1 cellular context compared by ENCODE assay signal in the genomic region with DNA sequence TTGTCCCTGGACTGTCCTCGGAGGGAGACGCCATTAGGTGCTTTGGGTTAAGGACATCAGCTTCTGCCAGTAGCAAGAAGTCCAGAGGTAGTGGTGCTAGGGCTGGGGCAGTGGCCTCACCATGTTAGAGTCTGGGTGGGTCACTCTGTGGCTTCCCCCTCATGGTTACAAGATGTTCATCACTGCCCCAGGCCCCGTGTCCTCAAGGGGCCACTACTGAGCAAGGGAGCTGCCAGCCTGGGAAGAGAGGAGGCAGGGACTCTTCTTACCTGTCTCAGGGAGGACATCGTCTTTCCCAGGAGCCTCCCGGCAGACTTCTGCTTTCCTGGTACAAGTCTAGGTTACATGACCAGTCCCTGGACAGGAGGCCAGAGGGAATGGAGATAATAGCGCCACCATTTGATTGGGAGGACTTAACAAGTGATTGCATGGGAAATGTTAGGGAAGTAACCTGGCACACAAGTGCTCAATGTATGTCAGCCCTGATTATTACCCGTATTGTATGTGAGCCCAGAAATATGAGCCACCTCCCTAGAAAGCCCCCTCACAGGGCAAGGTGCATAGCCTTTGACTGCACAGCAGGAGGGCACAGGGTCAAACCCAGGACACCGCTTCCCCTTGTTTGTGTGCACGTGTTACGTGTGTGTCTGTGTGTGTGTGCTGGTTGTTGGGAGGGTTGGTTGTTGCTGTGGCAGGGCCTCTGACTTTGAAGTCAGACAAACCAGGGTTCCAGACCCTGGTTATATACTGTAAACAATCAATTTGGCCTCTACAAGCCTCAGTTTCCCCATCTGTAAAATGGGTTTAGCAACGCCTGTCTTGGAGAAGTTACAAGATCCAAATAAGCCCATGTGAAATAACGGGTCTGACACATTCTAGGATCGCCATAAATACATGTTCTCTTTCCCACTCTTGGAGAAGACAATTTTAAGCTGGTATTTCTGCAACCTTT.
A peak's percentile ranks its signal among the peaks of the same experiment; 100 is the strongest.
TF ChIP-seq lines count a peak whose summit lies in the region.

No MANE protein-coding gene starts in this region.

TF ChIP-seq in H1, 55 proteins besides CTCF, POLR2A, EP300 and RAD21:
- TF ChIP-seq, protein P1, sequence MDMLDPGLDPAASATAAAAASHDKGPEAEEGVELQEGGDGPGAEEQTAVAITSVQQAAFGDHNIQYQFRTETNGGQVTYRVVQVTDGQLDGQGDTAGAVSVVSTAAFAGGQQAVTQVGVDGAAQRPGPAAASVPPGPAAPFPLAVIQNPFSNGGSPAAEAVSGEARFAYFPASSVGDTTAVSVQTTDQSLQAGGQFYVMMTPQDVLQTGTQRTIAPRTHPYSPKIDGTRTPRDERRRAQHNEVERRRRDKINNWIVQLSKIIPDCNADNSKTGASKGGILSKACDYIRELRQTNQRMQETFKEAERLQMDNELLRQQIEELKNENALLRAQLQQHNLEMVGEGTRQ (IDR thresholded peaks at IDR 0.05; ENCODE audit: low read length) = no peak
- TF ChIP-seq KDM1A (IDR thresholded peaks at IDR 0.05; ENCODE audit: borderline replicate concordance, low read length) = peak; percentile 59; the same call in 1 of the 2 replicates
